11 cellular contexts compared by ENCODE assay signal in the genomic region with DNA sequence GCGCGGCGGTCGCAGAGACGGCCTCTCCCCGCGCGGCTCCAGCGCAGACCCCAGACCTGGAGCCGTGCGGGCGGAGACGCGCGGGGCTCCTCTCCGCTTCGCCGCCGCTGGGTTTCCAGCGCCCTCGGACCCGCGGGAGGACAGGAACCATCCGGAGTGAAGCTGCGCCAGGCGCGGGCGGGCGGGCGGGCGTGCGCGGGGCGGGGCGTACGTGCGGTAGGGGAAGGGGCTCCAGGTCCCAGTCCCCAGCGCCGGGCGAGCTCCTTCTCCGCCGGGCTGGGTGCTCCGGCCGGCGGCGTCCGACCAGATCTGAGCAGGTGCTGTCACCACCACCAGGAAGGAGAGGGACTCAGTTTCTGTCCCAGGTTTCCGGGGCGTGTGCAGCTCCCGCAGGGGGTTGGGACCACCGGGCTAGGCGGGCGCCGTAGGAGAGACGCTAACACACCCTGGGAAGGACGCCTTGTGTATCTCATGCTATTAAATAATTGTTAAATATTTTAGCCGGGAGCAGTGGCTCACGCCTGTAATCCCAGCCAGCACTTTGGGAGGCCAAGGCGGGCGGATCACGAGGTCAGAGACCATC. TPM values are rescaled to one million over a fixed set of nuclear protein-coding genes. Genes with fewer than 3 reads are reported as not detected.
DNase-seq lines count a peak whose midpoint lies in the region; ATAC-seq, FAIRE-seq and TF ChIP-seq lines count a peak whose summit lies in the region.
"Had no signal": no experiment of that assay in that cellular context is flagged by ENCODE, and none has a peak within 500 bp of the region (broad histone marks: within the 10 kb centered on the region; RNA-seq: fewer than 3 reads in every experiment).

A gene (minus strand): TSS at position 158 of the 583 bp plus-strand sequence. CDS start 202 bp downstream, outside the sequence.

- H3K9me3 ChIP-seq in HepG2 (ENCODE audit: low read length), result no peaks in the 10 kb centered on the region
- no peaks in the 10 kb centered on the region for H3K9me3 ChIP-seq in right lobe of liver
- H3K9me3 ChIP-seq in naive thymus-derived CD4-positive, alpha-beta T cell (ENCODE audit: control insufficient read depth in 2 of 3, low read length in 3 of 3), result no peaks in the 10 kb centered on the region
- no peaks in the 10 kb centered on the region for H3K9me3 ChIP-seq in vagina

- POLR2A ChIA-PET in HepG2 (lab: Yijun Ruan, JAX), result no interaction called here
- POLR2A ChIA-PET in naive thymus-derived CD4-positive, alpha-beta T cell (lab: Charles Lee), result no interaction called here

- TF ChIP-seq POLR2A in HepG2 (IDR thresholded peaks at IDR 0.05; ENCODE audit: insufficient read depth in 1 of 2, low read depth in 2 of 2, low read length in 2 of 2) (no peak), right lobe of liver (IDR thresholded peaks at IDR 0.05) (no peak), vagina (IDR thresholded peaks at IDR 0.05) (no peak)

- H4K20me1 ChIP-seq in HepG2 (ENCODE audit: insufficient read depth, low read length), result no peaks in the 10 kb centered on the region

- in situ Hi-C loops in HepG2 (cut with HindIII; ENCODE audit: extremely low pct_ligation_motif_present, low pct_unique_long_range_greater_than_20kb), result no loop called here

- no peak for DNase-seq in HepG2 (ENCODE audit: low spot score)
- DNase-seq in right lobe of liver, result no peak
- DNase-seq in bronchial epithelial cell (ENCODE audit: low read depth), result no peak
- no peak for DNase-seq in naive thymus-derived CD4-positive, alpha-beta T cell
- DNase-seq in vagina (ENCODE audit: extremely low spot score in 2 of 2), result no peak
- no peak for DNase-seq in activated gamma-delta T cell treated with Interleukin-2 at 50 U/mL for 16 hours
- DNase-seq in activated CD4-positive, alpha-beta T cell treated with anti-CD3 and anti-CD28 coated beads, Interleukin-2, amount 50 U/mL, for 1 hour, result no peak
- no peak for DNase-seq in central memory CD4-positive, alpha-beta T cell
- DNase-seq: EL had no signal

- peaks cover 0 to 4% (median 0%) of the 10 kb centered on the region in 11 donors for H3K9me3 Mint-ChIP-seq in naive thymus-derived CD4-positive, alpha-beta T cell

- CTCF ChIA-PET in HepG2 (lab: Yijun Ruan, JAX; ENCODE audit: low intra/inter-chr PET ratio, low total read pairs), result no interaction called here
- CTCF ChIA-PET in naive thymus-derived CD4-positive, alpha-beta T cell (lab: Charles Lee), result interaction anchor here (0.7 to 0.8 kb wide), 3 partner anchors 564 to 1528 kb away, joined by 3 to 4 read pairs (median 3); no protein-coding TSS in a partner anchor

- no peaks in the 10 kb centered on the region for H3K36me3 ChIP-seq in HepG2 (replicated peaks in 1 of 2; ENCODE audit: control insufficient read depth in 1 of 2, insufficient read depth in 2 of 2, low read length in 2 of 2)
- no peaks in the 10 kb centered on the region for H3K36me3 ChIP-seq in right lobe of liver
- H3K36me3 ChIP-seq in bronchial epithelial cell (ENCODE audit: control insufficient read depth, insufficient read depth, low read length), result no peaks in the 10 kb centered on the region
- no peaks in the 10 kb centered on the region for H3K36me3 ChIP-seq in naive thymus-derived CD4-positive, alpha-beta T cell (ENCODE audit: control insufficient read depth in 2 of 3, insufficient read depth in 3 of 3, low read length in 3 of 3)
- no peaks in the 10 kb centered on the region for H3K36me3 ChIP-seq in vagina

- H3K4me1 Mint-ChIP-seq in naive thymus-derived CD4-positive, alpha-beta T cell, result peaks cover 5 to 21% (median 10%) of the 10 kb centered on the region in 7 donors

- peak within 1 kb of the TSS; percentile 57 for H3K4me2 ChIP-seq in HepG2 (ENCODE audit: low read depth, low read length)

- WGBS in HepG2 (ENCODE audit: low lambda C conversion rate), result 16% methylated on average over 7 of the region's 61 CpGs
- 2% methylated on average over 9 of the region's 61 CpGs for WGBS in right lobe of liver (ENCODE audit: insufficient coverage, low coverage, low lambda C conversion rate, missing lambda C conversion rate)

- H3K27ac Mint-ChIP-seq in naive thymus-derived CD4-positive, alpha-beta T cell, result no peak within 1 kb of the TSS

- BruUV-seq in HepG2 (replicated peaks; lab: Mats Ljungman, UMichigan), result no TSS peak

- no peak within 1 kb of the TSS for H3K9ac ChIP-seq in HepG2 (ENCODE audit: insufficient read depth, low read depth, low read length)

- H3K79me2 ChIP-seq in HepG2 (ENCODE audit: insufficient read depth, low read length), result no peaks in the 10 kb centered on the region

- H2AFZ ChIP-seq in HepG2 (ENCODE audit: low read length), result no peak within 1 kb of the TSS

- no peaks in the 10 kb centered on the region for H3K36me3 Mint-ChIP-seq in naive thymus-derived CD4-positive, alpha-beta T cell

- H3K4me1 ChIP-seq in HepG2 (ENCODE audit: insufficient read depth, low read length) (no peaks in the 10 kb centered on the region), right lobe of liver (peaks cover 0 to 4% (median 0%) of the 10 kb centered on the region in 4 donors), vagina (peaks cover 20% of the 10 kb centered on the region)
- H3K4me1 ChIP-seq in naive thymus-derived CD4-positive, alpha-beta T cell (ENCODE audit: control insufficient read depth in 2 of 2, insufficient read depth in 2 of 2, low read length in 2 of 2), result no peaks in the 10 kb centered on the region

- FAIRE-seq in HepG2 (lab: Jason Lieb, UNC), result no peak
- FAIRE-seq in bronchial epithelial cell (lab: Jason Lieb, UNC), result no peak

- no peak for TF ChIP-seq CTCF in HepG2 (CRISPR knock-in tag; IDR thresholded peaks at IDR 0.05)
- TF ChIP-seq CTCF in right lobe of liver (IDR thresholded peaks at IDR 0.05), result no peak
- TF ChIP-seq CTCF in bronchial epithelial cell (IDR thresholded peaks at IDR 0.05; ENCODE audit: insufficient read depth, low read length, severe bottlenecking), result no peak
- no peak for TF ChIP-seq CTCF in vagina (IDR thresholded peaks at IDR 0.05)

- H3K27me3 Mint-ChIP-seq in naive thymus-derived CD4-positive, alpha-beta T cell, result peaks cover 42 to 64% (median 49%) of the 10 kb centered on the region in 5 donors

- no peak for TF ChIP-seq EP300 in HepG2 (IDR thresholded peaks at IDR 0.05; ENCODE audit: low read depth in 2 of 2, low read length in 2 of 2)
- no peak for TF ChIP-seq EP300 in HepG2 (CRISPR knock-in tag; IDR thresholded peaks at IDR 0.05; ENCODE audit: borderline replicate concordance)

- TF ChIP-seq RAD21 in HepG2 (CRISPR knock-in tag; IDR thresholded peaks at IDR 0.05), result no peak

- H3K4me3 ChIP-seq in HepG2 (replicated peaks in 1 of 3; ENCODE audit: insufficient read depth in 1 of 3, low read depth in 2 of 3, low read length in 3 of 3), result peak within 1 kb of the TSS; percentile 26 to 62 (median 34); a peak in 3 of 6 replicates
- H3K4me3 ChIP-seq in right lobe of liver, result peak within 1 kb of the TSS in 1 of 3 donors; percentile 19
- H3K4me3 ChIP-seq in bronchial epithelial cell (ENCODE audit: low read depth, low read length), result peak within 1 kb of the TSS; percentile 5
- H3K4me3 ChIP-seq in naive thymus-derived CD4-positive, alpha-beta T cell (ENCODE audit: low read length), result no peak within 1 kb of the TSS
- H3K4me3 ChIP-seq in vagina, result peak within 1 kb of the TSS; percentile 22 to 38

- H3K27ac ChIP-seq in HepG2 (ENCODE audit: extremely low read length, insufficient read depth, low read length) (no peak within 1 kb of the TSS), right lobe of liver (no peak within 1 kb of the TSS), vagina (no peak within 1 kb of the TSS)
- H3K27ac ChIP-seq in naive thymus-derived CD4-positive, alpha-beta T cell (ENCODE audit: low read depth, low read length), result no peak within 1 kb of the TSS

- ATAC-seq in HepG2 (peak; percentile 7; the same call in 1 of the 3 replicates), right lobe of liver (no peak)
- no peak for ATAC-seq in naive thymus-derived CD4-positive, alpha-beta T cell

- H3K4me3 Mint-ChIP-seq in naive thymus-derived CD4-positive, alpha-beta T cell, result peak within 1 kb of the TSS in 9 of 10 donors; percentile 17 to 74 (median 48)

- H3K27me3 ChIP-seq in HepG2 (ENCODE audit: control insufficient read depth in 1 of 2, insufficient read depth in 2 of 2, low read length in 2 of 2) (peaks cover 7 to 63% of the 10 kb centered on the region in 2 experiments), right lobe of liver (peaks cover 0 to 17% of the 10 kb centered on the region in 2 donors), bronchial epithelial cell (ENCODE audit: control insufficient read depth, insufficient read depth, low read length) (peaks cover 20% of the 10 kb centered on the region), vagina (peaks cover 13% of the 10 kb centered on the region)
- H3K27me3 ChIP-seq in naive thymus-derived CD4-positive, alpha-beta T cell (ENCODE audit: control insufficient read depth in 2 of 2, insufficient read depth in 2 of 2, low read length in 2 of 2), result peaks cover 0 to 8% of the 10 kb centered on the region in 2 donors

- intact Hi-C loops in HepG2 (cut with micrococcal nuclease; ENCODE audit: unreplicated experiment) (no loop called here), right lobe of liver (cut with DNase I) (no loop called here), vagina (cut with DNase I) (loop anchor here (5.0 kb wide), 1 partner anchor 86 kb away; no protein-coding TSS in a partner anchor)
- intact Hi-C loops in naive thymus-derived CD4-positive, alpha-beta T cell (cut with micrococcal nuclease), result no loop called here

RNA-seq across cellular contexts. Expression of the gene that starts here (rescaled TPM):
- total RNA-seq in HepG2 (2016; rRNA removed; fragmentation: Illumina TruSeq; extraction: Trizol) (not detected in 2 replicates), right lobe of liver (not detected), bronchial epithelial cell (not detected in 2 replicates), vagina (3.7 TPM)
- not detected in 2 replicates for total RNA-seq in HepG2 (2016; cell fraction: cytosol; rRNA removed; fragmentation: Illumina TruSeq; extraction: Trizol; ENCODE audit: low read depth)
- total RNA-seq in HepG2 (2016; cell fraction: insoluble cytoplasmic fraction; rRNA removed; fragmentation: Illumina TruSeq; extraction: Trizol), result not detected in 2 replicates
- not detected in 2 replicates for total RNA-seq in HepG2 (2016; cell fraction: membrane; rRNA removed; fragmentation: Illumina TruSeq; extraction: Trizol)
- not detected in 2 replicates for total RNA-seq in HepG2 (2016; cell fraction: nucleus; rRNA removed; fragmentation: Illumina TruSeq; extraction: Trizol)
- polyA plus RNA-seq in HepG2 (2011; rRNA removed), result not detected in 2 replicates
- not detected in 2 replicates for polyA plus RNA-seq in HepG2 (2011; cell fraction: cytosol; rRNA removed)
- polyA plus RNA-seq in HepG2 (2011; cell fraction: nucleus; rRNA removed), result not detected in 2 replicates
- 0.64 TPM in 1 of 2 replicates, not detected in the other for polyA plus RNA-seq in HepG2 (2012)
- not detected in 2 replicates for polyA plus RNA-seq in HepG2 (2016; cell fraction: cytosol; fragmentation: Illumina TruSeq; extraction: Trizol; ENCODE audit: low read depth)
- not detected in 2 replicates for polyA plus RNA-seq in HepG2 (2016; cell fraction: insoluble cytoplasmic fraction; fragmentation: Illumina TruSeq; extraction: Trizol; ENCODE audit: low read depth)
- not detected in 2 replicates for polyA plus RNA-seq in HepG2 (2016; cell fraction: membrane; fragmentation: Illumina TruSeq; extraction: Trizol; ENCODE audit: low read depth)
- polyA plus RNA-seq in HepG2 (2016; cell fraction: nucleus; fragmentation: Illumina TruSeq; extraction: Trizol; ENCODE audit: insufficient read depth, low read depth), result not detected in 2 replicates
- not detected in 2 replicates for polyA minus RNA-seq in HepG2 (2011; rRNA and poly(A)+ RNA removed; ENCODE audit: low replicate concordance)
- not detected in 2 replicates for polyA minus RNA-seq in HepG2 (2011; cell fraction: cytosol; rRNA and poly(A)+ RNA removed)
- polyA minus RNA-seq in HepG2 (2011; cell fraction: nucleus; rRNA and poly(A)+ RNA removed), result not detected in 2 replicates
- total RNA-seq in naive thymus-derived CD4-positive, alpha-beta T cell, result not detected
- not detected for polyA plus RNA-seq in naive thymus-derived CD4-positive, alpha-beta T cell
- total RNA-seq: fibroblast of villous mesenchyme, RPMI7951 had no signal

Comparison
In these comparisons a context has a peak if more than half of its experiments do, and no peak if none do; other contexts are left out.
1. Peak in ATAC-seq, H3K4me3 ChIP-seq and H3K4me2 ChIP-seq in HepG2; RNA of the gene not detected or under 1 TPM.